Comparison of ENCODE assay signal across 1 cellular context in the genomic region with DNA sequence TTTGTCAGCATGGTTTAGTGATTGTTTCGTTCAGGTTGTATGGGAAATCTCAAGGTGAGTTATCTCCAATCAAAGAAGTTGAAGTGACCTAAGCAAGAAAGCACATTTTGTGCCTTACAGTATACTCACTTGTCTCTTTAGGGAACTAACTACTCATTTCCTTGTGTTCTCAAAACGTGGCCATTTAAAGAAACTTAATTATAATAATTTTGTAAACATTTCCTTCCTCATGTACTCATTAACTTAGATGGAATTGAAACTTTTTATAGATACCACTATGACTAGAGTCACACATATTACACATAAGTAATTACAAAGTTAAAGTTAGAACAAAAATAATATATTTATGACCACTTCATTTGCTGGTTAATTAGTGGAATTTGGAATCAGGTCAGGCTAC.
TF ChIP-seq lines count a peak whose summit lies in the region.

No MANE protein-coding gene starts in this region.

TF ChIP-seq in K562, 482 proteins besides CTCF, POLR2A, EP300 and RAD21 (continued from another document):
- no peak for TF ChIP-seq ZNF79 (CRISPR knock-in tag; IDR thresholded peaks at IDR 0.05; ENCODE audit: low read depth)
- no peak for TF ChIP-seq ZFP36 (IDR thresholded peaks at IDR 0.05; ENCODE audit: low read depth, low read length, partially characterized antibody)
- TF ChIP-seq TAF1 (IDR thresholded peaks at IDR 0.05; ENCODE audit: control insufficient read depth, extremely low read depth, insufficient read depth, low read length, severe bottlenecking), result no peak
- TF ChIP-seq, protein P1, sequence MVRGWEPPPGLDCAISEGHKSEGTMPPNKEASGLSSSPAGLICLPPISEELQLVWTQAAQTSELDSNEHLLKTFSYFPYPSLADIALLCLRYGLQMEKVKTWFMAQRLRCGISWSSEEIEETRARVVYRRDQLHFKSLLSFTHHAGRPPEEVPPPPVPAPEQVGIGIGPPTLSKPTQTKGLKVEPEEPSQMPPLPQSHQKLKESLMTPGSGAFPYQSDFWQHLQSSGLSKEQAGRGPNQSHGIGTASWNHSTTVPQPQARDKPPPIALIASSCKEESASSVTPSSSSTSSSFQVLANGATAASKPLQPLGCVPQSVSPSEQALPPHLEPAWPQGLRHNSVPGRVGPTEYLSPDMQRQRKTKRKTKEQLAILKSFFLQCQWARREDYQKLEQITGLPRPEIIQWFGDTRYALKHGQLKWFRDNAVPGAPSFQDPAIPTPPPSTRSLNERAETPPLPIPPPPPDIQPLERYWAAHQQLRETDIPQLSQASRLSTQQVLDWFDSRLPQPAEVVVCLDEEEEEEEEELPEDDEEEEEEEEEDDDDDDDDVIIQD (CRISPR knock-in tag; IDR thresholded peaks at IDR 0.05), result no peak
- TF ChIP-seq YBX1 (IDR thresholded peaks at IDR 0.05), result no peak
